Comparison of ENCODE assay signal across 8 cellular contexts in genomic region chr5:68251386-68251785, GRCh38. TPM values are rescaled to one million over a fixed set of nuclear protein-coding genes. Genes with fewer than 3 reads are reported as not detected.
DNase-seq lines count a peak whose midpoint lies in the region; ATAC-seq and TF ChIP-seq lines count a peak whose summit lies in the region.

No MANE protein-coding gene starts in this region.

- peak; percentile 65 for DNase-seq in activated naive CD4-positive, alpha-beta T cell treated with Interleukin-2 at 50 U/mL for 16 hours
- DNase-seq in left lung (peak in 1 of 2 donors; percentile 44), trophoblast cell (no peak), adrenal gland (no peak), SHP77 (lab: John Stamatoyannopoulos, UW) (no peak)
- DNase-seq in stimulated activated CD8-positive, alpha-beta memory T cell treated with anti-CD3 and anti-CD28 coated beads, Interleukin-7, amount 100 ng/mL, for 24 hours (ENCODE audit: low read depth) = peak; percentile 52

- no peak overlapping the region; the same call in 1 of the 2 replicates for H3K4me2 ChIP-seq in OCI-LY1 (ENCODE audit: low read length)
- H3K4me2 ChIP-seq in trophoblast cell (ENCODE audit: low read length) = no peak overlapping the region

- no peak overlapping the region for H2AFZ ChIP-seq in OCI-LY1 (ENCODE audit: low read length)
- H2AFZ ChIP-seq in trophoblast cell (ENCODE audit: insufficient read depth, low read length, poor library complexity) = no peak overlapping the region

- no peak overlapping the region for H3K9ac ChIP-seq in OCI-LY1 (ENCODE audit: low read length)
- no peak overlapping the region for H3K9ac ChIP-seq in trophoblast cell (ENCODE audit: low read length)

- H3K27ac ChIP-seq in OCI-LY1 (ENCODE audit: low read depth, low read length, poor library complexity, severe bottlenecking) (peak overlapping the region; percentile 26), left lung (peak overlapping the region; percentile 61 to 63), trophoblast cell (ENCODE audit: low read depth, low read length) (no peak overlapping the region), adrenal gland (peak overlapping the region in 2 of 5 donors; percentile 28 to 59)

- H4K20me1 ChIP-seq in OCI-LY1 (ENCODE audit: insufficient read depth, low read length) = no peaks in the 10 kb centered on the region

- H3K79me2 ChIP-seq in OCI-LY1 (ENCODE audit: insufficient read depth, low read length) (peaks cover 56% of the 10 kb centered on the region), trophoblast cell (ENCODE audit: control insufficient read depth, insufficient read depth, low read length, poor library complexity) (peaks cover 8% of the 10 kb centered on the region)

- ATAC-seq in left lung (peak; percentile 54), HG03025 (IDR thresholded peaks at IDR 0.05; ENCODE audit: low FRiP score, unreplicated experiment) (no peak)

- H3K36me3 ChIP-seq in OCI-LY1 (ENCODE audit: insufficient read depth, low read length) (no peaks in the 10 kb centered on the region), left lung (no peaks in the 10 kb centered on the region), trophoblast cell (ENCODE audit: control insufficient read depth in 1 of 2, insufficient read depth in 2 of 2, low read length in 2 of 2) (peaks cover 0 to 2% of the 10 kb centered on the region in 2 experiments), adrenal gland (replicated peaks in 1 of 2) (no peaks in the 10 kb centered on the region)

- peaks cover 3% of the 10 kb centered on the region for H3K79me1 ChIP-seq in trophoblast cell (ENCODE audit: low read length)

- H3K4me3 ChIP-seq in OCI-LY1 (ENCODE audit: low read depth, low read length, poor library complexity, severe bottlenecking) (no peak overlapping the region), left lung (no peak overlapping the region), trophoblast cell (ENCODE audit: low read depth, low read length) (no peak overlapping the region), adrenal gland (no peak overlapping the region)

- no peaks in the 10 kb centered on the region for H3K9me2 ChIP-seq in OCI-LY1 (ENCODE audit: low read depth, low read length)

- H4K91ac ChIP-seq in trophoblast cell (ENCODE audit: low read depth, low read length) = no peak overlapping the region

- H3K23ac ChIP-seq in trophoblast cell (ENCODE audit: low read length) = no peak overlapping the region

- TF ChIP-seq POLR2A in adrenal gland (IDR thresholded peaks at IDR 0.05) = no peak

- H3K4me1 ChIP-seq in OCI-LY1 (ENCODE audit: insufficient read depth, low read length, severe bottlenecking) (peaks cover 42% of the 10 kb centered on the region), left lung (peaks cover 51 to 77% of the 10 kb centered on the region in 2 donors), trophoblast cell (ENCODE audit: control insufficient read depth in 1 of 2, insufficient read depth in 2 of 2, low read length in 2 of 2) (peaks cover 13 to 14% of the 10 kb centered on the region in 2 experiments), adrenal gland (replicated peaks in 1 of 2) (peaks cover 10 to 75% of the 10 kb centered on the region in 2 donors)

- no peak overlapping the region for H4K12ac ChIP-seq in trophoblast cell (ENCODE audit: low read depth, low read length)

- H3K27me3 ChIP-seq in OCI-LY1 (ENCODE audit: insufficient read depth, low read length) = no peaks in the 10 kb centered on the region
- H3K27me3 ChIP-seq in left lung = no peaks in the 10 kb centered on the region
- no peaks in the 10 kb centered on the region for H3K27me3 ChIP-seq in trophoblast cell (ENCODE audit: insufficient read depth, low read length)
- H3K27me3 ChIP-seq in adrenal gland = no peaks in the 10 kb centered on the region

- H3F3A ChIP-seq in OCI-LY1 (ENCODE audit: insufficient read depth, low read length) = no peaks in the 10 kb centered on the region; the same call in 1 of the 2 replicates

- H4K8ac ChIP-seq in trophoblast cell (ENCODE audit: low read depth, low read length) = no peak overlapping the region

- H2BK5ac ChIP-seq in trophoblast cell (ENCODE audit: low read depth, low read length, poor library complexity) = no peak overlapping the region

- no peak overlapping the region for H3K4ac ChIP-seq in trophoblast cell (ENCODE audit: low read depth, low read length)

- H3K18ac ChIP-seq in trophoblast cell (ENCODE audit: low read length) = no peak overlapping the region

- no peak overlapping the region for H2AK5ac ChIP-seq in trophoblast cell (ENCODE audit: low read length)

- no peak overlapping the region for H3K14ac ChIP-seq in trophoblast cell (ENCODE audit: low read length)

- no peaks in the 10 kb centered on the region for H3K9me3 ChIP-seq in OCI-LY1 (ENCODE audit: low read length)
- H3K9me3 ChIP-seq in left lung = no peaks in the 10 kb centered on the region
- H3K9me3 ChIP-seq in trophoblast cell (ENCODE audit: insufficient read depth, low read depth, low read length) = no peaks in the 10 kb centered on the region
- no peaks in the 10 kb centered on the region for H3K9me3 ChIP-seq in adrenal gland (replicated peaks in 1 of 3)

- no CpG with 5 or more reads among the region's 4 CpGs for WGBS in trophoblast cell (ENCODE audit: extremely low coverage, insufficient coverage, insufficient read length)
- WGBS in adrenal gland, 4 donors = 43 to 67% (median 58%) methylated on average over 4 of the region's 4 CpGs

- TF ChIP-seq CTCF in OCI-LY1 (IDR thresholded peaks at IDR 0.05; ENCODE audit: low read length) (no peak), left lung (IDR thresholded peaks at IDR 0.05) (no peak), adrenal gland (IDR thresholded peaks at IDR 0.05) (no peak)

- intact Hi-C loops in left lung (cut with DNase I) = loop anchor here in 1 of 2 donors (10.0 kb wide), 1 partner anchor 1007 kb away; no protein-coding TSS in a partner anchor
- intact Hi-C loops in adrenal gland (cut with DNase I) = no loop called here

- H2BK120ac ChIP-seq in trophoblast cell (ENCODE audit: insufficient read depth, low read length, poor library complexity) = no peak overlapping the region

- no peak overlapping the region for H2BK12ac ChIP-seq in trophoblast cell (ENCODE audit: low read length)

RNA-seq across cellular contexts. Expression of gene PIK3R1, which starts 35.8 kb away (rescaled TPM):
- 10 to 100 TPM; 70.9 to 89.4 TPM for total RNA-seq in left lung
- 94.8 and 100 TPM in 2 replicates for polyA plus RNA-seq in trophoblast cell (2013)
- total RNA-seq in adrenal gland = 100 to 1,000 TPM in 1 of 8 donors, 10 to 100 TPM in 7; 41.3 to 110 (median 66.7) TPM
- 10 to 100 TPM in 2 of 3 donors, 1 to 10 TPM in 1; 4.9 to 44.7 (median 11.7) TPM for polyA plus RNA-seq in adrenal gland

Comparison
In these comparisons a context has a peak if more than half of its experiments do, and no peak if none do; other contexts are left out.
1. DNase-seq: peak in activated naive CD4-positive, alpha-beta T cell treated with Interleukin-2 at 50 U/mL for 16 hours (single experiment) and stimulated activated CD8-positive, alpha-beta memory T cell treated with anti-CD3 and anti-CD28 coated beads, Interleukin-7, amount 100 ng/mL, for 24 hours (single experiment); none in trophoblast cell (0 of 2), adrenal gland (0 of 7) and SHP77 (0 of 2).